ENCODE assay signal across 1 cellular context in genomic region chr6:22024004-22024403, GRCh38.
TF ChIP-seq lines count a peak whose summit lies in the region.

No MANE protein-coding gene starts in this region.

TF ChIP-seq in WTC11, 78 proteins besides CTCF, POLR2A, EP300 and RAD21 (continued from another document):
- TF ChIP-seq, protein P1, sequence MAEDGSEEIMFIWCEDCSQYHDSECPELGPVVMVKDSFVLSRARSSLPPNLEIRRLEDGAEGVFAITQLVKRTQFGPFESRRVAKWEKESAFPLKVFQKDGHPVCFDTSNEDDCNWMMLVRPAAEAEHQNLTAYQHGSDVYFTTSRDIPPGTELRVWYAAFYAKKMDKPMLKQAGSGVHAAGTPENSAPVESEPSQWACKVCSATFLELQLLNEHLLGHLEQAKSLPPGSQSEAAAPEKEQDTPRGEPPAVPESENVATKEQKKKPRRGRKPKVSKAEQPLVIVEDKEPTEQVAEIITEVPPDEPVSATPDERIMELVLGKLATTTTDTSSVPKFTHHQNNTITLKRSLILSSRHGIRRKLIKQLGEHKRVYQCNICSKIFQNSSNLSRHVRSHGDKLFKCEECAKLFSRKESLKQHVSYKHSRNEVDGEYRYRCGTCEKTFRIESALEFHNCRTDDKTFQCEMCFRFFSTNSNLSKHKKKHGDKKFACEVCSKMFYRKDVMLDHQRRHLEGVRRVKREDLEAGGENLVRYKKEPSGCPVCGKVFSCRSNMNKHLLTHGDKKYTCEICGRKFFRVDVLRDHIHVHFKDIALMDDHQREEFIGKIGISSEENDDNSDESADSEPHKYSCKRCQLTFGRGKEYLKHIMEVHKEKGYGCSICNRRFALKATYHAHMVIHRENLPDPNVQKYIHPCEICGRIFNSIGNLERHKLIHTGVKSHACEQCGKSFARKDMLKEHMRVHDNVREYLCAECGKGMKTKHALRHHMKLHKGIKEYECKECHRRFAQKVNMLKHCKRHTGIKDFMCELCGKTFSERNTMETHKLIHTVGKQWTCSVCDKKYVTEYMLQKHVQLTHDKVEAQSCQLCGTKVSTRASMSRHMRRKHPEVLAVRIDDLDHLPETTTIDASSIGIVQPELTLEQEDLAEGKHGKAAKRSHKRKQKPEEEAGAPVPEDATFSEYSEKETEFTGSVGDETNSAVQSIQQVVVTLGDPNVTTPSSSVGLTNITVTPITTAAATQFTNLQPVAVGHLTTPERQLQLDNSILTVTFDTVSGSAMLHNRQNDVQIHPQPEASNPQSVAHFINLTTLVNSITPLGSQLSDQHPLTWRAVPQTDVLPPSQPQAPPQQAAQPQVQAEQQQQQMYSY (CRISPR knock-in tag; IDR thresholded peaks at IDR 0.05) = no peak
- TF ChIP-seq ZNF138 (CRISPR knock-in tag; conservative IDR thresholded peaks at IDR 0.05) = no peak
- TF ChIP-seq, protein P2, sequence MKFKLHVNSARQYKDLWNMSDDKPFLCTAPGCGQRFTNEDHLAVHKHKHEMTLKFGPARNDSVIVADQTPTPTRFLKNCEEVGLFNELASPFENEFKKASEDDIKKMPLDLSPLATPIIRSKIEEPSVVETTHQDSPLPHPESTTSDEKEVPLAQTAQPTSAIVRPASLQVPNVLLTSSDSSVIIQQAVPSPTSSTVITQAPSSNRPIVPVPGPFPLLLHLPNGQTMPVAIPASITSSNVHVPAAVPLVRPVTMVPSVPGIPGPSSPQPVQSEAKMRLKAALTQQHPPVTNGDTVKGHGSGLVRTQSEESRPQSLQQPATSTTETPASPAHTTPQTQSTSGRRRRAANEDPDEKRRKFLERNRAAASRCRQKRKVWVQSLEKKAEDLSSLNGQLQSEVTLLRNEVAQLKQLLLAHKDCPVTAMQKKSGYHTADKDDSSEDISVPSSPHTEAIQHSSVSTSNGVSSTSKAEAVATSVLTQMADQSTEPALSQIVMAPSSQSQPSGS (CRISPR knock-in tag; IDR thresholded peaks at IDR 0.05; ENCODE audit: borderline replicate concordance, low read depth) = no peak
- no peak for TF ChIP-seq FOXP4 (CRISPR knock-in tag; IDR thresholded peaks at IDR 0.05)
